17 cellular contexts compared by ENCODE assay signal in genomic region chr10:121577568-121577967, GRCh38.
"Had no signal": no experiment of that assay in that cellular context is flagged by ENCODE, and none has a peak within 500 bp of the region (broad histone marks: within the 10 kb centered on the region; RNA-seq: fewer than 3 reads in every experiment).

No MANE protein-coding gene starts in this region.

- H3K4me3 ChIP-seq: lower lobe of right lung, mucosa of descending colon, SJCRH30 had no signal

- H3K27ac ChIP-seq: lower lobe of right lung, SJCRH30 had no signal

- H3K27ac Mint-ChIP-seq: activated CD8-positive, alpha-beta memory T cell treated with anti-CD3 and anti-CD28 coated beads, Interleukin-2, amount 10 ng/mL, durations not matched to agents 7 days and 5 days; activated naive CD8-positive, alpha-beta T cell; activated T-cell treated with anti-CD3 and anti-CD28 coated beads, Interleukin-2, amount 50 U/mL, for 24 hours; natural killer cell; stimulated activated naive CD8-positive, alpha-beta T cell treated with anti-CD3 and anti-CD28 coated beads, Interleukin-15, Interleukin-2, amounts not matched to agents 100 ng/mL and 50 ng/mL, for 24 hours had no signal

- H3K36me3 ChIP-seq: lower lobe of right lung, SJCRH30 had no signal

- H3K4me1 Mint-ChIP-seq: activated CD8-positive, alpha-beta memory T cell treated with anti-CD3 and anti-CD28 coated beads, Interleukin-2, amount 10 ng/mL, durations not matched to agents 7 days and 5 days; natural killer cell had no signal

- ATAC-seq: activated CD8-positive, alpha-beta memory T cell treated with anti-CD3 and anti-CD28 coated beads, Interleukin-2, amount 10 ng/mL, durations not matched to agents 7 days and 5 days; lower lobe of right lung; mucosa of descending colon; natural killer cell had no signal

- H3K27me3 Mint-ChIP-seq: activated CD8-positive, alpha-beta memory T cell treated with anti-CD3 and anti-CD28 coated beads, Interleukin-2, amount 10 ng/mL, durations not matched to agents 7 days and 5 days; activated naive CD8-positive, alpha-beta T cell; activated T-cell treated with anti-CD3 and anti-CD28 coated beads, Interleukin-2, amount 50 U/mL, for 24 hours; stimulated activated naive CD8-positive, alpha-beta T cell treated with anti-CD3 and anti-CD28 coated beads, Interleukin-15, Interleukin-2, amounts not matched to agents 100 ng/mL and 50 ng/mL, for 24 hours had no signal

- H3K27me3 ChIP-seq: SJCRH30 had no signal

- H3K4me3 Mint-ChIP-seq: activated CD8-positive, alpha-beta memory T cell treated with anti-CD3 and anti-CD28 coated beads, Interleukin-2, amount 10 ng/mL, durations not matched to agents 7 days and 5 days; activated naive CD8-positive, alpha-beta T cell; activated T-cell treated with anti-CD3 and anti-CD28 coated beads, Interleukin-2, amount 50 U/mL, for 24 hours; natural killer cell; stimulated activated naive CD8-positive, alpha-beta T cell treated with anti-CD3 and anti-CD28 coated beads, Interleukin-15, Interleukin-2, amounts not matched to agents 100 ng/mL and 50 ng/mL, for 24 hours had no signal

- H3K9me3 Mint-ChIP-seq: activated T-cell treated with anti-CD3 and anti-CD28 coated beads, Interleukin-2, amount 50 U/mL, for 24 hours; natural killer cell; stimulated activated naive CD8-positive, alpha-beta T cell treated with anti-CD3 and anti-CD28 coated beads, Interleukin-15, Interleukin-2, amounts not matched to agents 100 ng/mL and 50 ng/mL, for 24 hours had no signal

- DNase-seq: activated CD4-positive, alpha-beta T cell treated with anti-CD3 and anti-CD28 coated beads for 1 hour; activated CD4-positive, alpha-beta T cell treated with anti-CD3 and anti-CD28 coated beads, Interleukin-2, amount 50 U/mL, for 48 hours; activated CD8-positive, alpha-beta memory T cell treated with anti-CD3 and anti-CD28 coated beads, Interleukin-2, amount 10 ng/mL, durations not matched to agents 7 days and 5 days; activated gamma-delta T cell; activated T-cell treated with anti-CD3 and anti-CD28 coated beads, Interleukin-2, amount 50 U/mL, for 24 hours; amygdala; hippocampal formation; lower lobe of right lung; mucosa of descending colon; natural killer cell; occipital lobe; SJCRH30; stimulated activated CD4-positive, alpha-beta T cell treated with anti-CD3 and anti-CD28 coated beads, Interleukin-15, amount 100 ng/mL, for 24 hours; stimulated activated CD4-positive, alpha-beta T cell treated with anti-CD3 and anti-CD28 coated beads, Interleukin-4, amount 100 ng/mL, for 24 hours had no signal

- H3K9me3 ChIP-seq: lower lobe of right lung, mucosa of descending colon, SJCRH30 had no signal

- FAIRE-seq: colon had no signal

- H3K36me3 Mint-ChIP-seq: activated CD8-positive, alpha-beta memory T cell treated with anti-CD3 and anti-CD28 coated beads, Interleukin-2, amount 10 ng/mL, durations not matched to agents 7 days and 5 days; activated naive CD8-positive, alpha-beta T cell; natural killer cell had no signal

- H3K4me1 ChIP-seq: SJCRH30 had no signal
